In genomic region chr16:1559446-1559975, GRCh38 we compare ENCODE assay signal across 14 cellular contexts. TPM values are rescaled to one million over a fixed set of nuclear protein-coding genes. Genes with fewer than 3 reads are reported as not detected.
DNase-seq lines count a peak whose midpoint lies in the region; ATAC-seq and TF ChIP-seq lines count a peak whose summit lies in the region.
"Had no signal": no experiment of that assay in that cellular context is flagged by ENCODE, and none has a peak within 500 bp of the region (broad histone marks: within the 10 kb centered on the region; RNA-seq: fewer than 3 reads in every experiment).

No MANE protein-coding gene starts in this region.

- H3K27me3 Mint-ChIP-seq in T-helper 2 cell treated with Interferon-gamma antibody and Interleukin-4, amounts not matched to agents 5 μg/mL and 100 μg/mL, for 36 hours (ENCODE audit: low read depth) = no peaks in the 10 kb centered on the region
- no peaks in the 10 kb centered on the region for H3K27me3 Mint-ChIP-seq in central memory CD8-positive, alpha-beta T cell

- H3K27ac ChIP-seq in upper lobe of right lung = peak overlapping the region; percentile 51
- H3K27ac ChIP-seq: pancreas, SJSA1 had no signal

- peak; percentile 34 for DNase-seq in activated naive CD4-positive, alpha-beta T cell treated with Interleukin-2 at 50 U/mL for 16 hours
- DNase-seq in activated naive CD4-positive, alpha-beta T cell treated with anti-CD3 and anti-CD28 coated beads, Interleukin-2, amount 50 U/mL, for 16 hours = no peak
- DNase-seq in T-helper 2 cell treated with Interferon-gamma antibody and Interleukin-4, amounts not matched to agents 5 μg/mL and 100 μg/mL, for 36 hours (ENCODE audit: low spot score) = no peak
- DNase-seq in central memory CD8-positive, alpha-beta T cell (ENCODE audit: low spot score in 2 of 2) = no peak
- no peak for DNase-seq in upper lobe of right lung
- no peak for DNase-seq in NOMO-1 (lab: John Stamatoyannopoulos, UW; ENCODE audit: unreplicated experiment in 2 of 2)
- no peak for DNase-seq in SHP77 (lab: John Stamatoyannopoulos, UW)
- no peak for DNase-seq in NCI-H1105 treated with DMSO at 0.1 percent for 48 hours (lab: John Stamatoyannopoulos, UW)
- DNase-seq: NCI-H2171 treated with DMSO at 0.1 percent for 48 hours, pancreas, spleen, thyroid gland had no signal

- intact Hi-C loops in upper lobe of right lung (cut with DNase I) = loop anchor here (10.0 kb wide), 1 partner anchor 65 kb away; the partner anchor contains the start of gene TELO2

- H3K27me3 ChIP-seq in upper lobe of right lung = no peaks in the 10 kb centered on the region
- H3K27me3 ChIP-seq: pancreas, SJSA1, spleen, thyroid gland had no signal

- H3K36me3 ChIP-seq in upper lobe of right lung = peaks cover 67% of the 10 kb centered on the region
- H3K36me3 ChIP-seq: SJSA1 had no signal

- ATAC-seq in central memory CD8-positive, alpha-beta T cell (replicated peaks; ENCODE audit: extremely low read depth, poor library complexity, severe bottlenecking) = peak; percentile 67
- ATAC-seq in upper lobe of right lung = no peak
- ATAC-seq: pancreas had no signal

- H3K4me3 Mint-ChIP-seq in T-helper 2 cell treated with Interferon-gamma antibody and Interleukin-4, amounts not matched to agents 5 μg/mL and 100 μg/mL, for 36 hours = peak overlapping the region; percentile 12
- H3K4me3 Mint-ChIP-seq in central memory CD8-positive, alpha-beta T cell = no peak overlapping the region

- no peak for TF ChIP-seq CTCF in upper lobe of right lung (IDR thresholded peaks at IDR 0.05)

- no peaks in the 10 kb centered on the region for H3K9me3 Mint-ChIP-seq in T-helper 2 cell treated with Interferon-gamma antibody and Interleukin-4, amounts not matched to agents 5 μg/mL and 100 μg/mL, for 36 hours
- H3K9me3 Mint-ChIP-seq in central memory CD8-positive, alpha-beta T cell = no peaks in the 10 kb centered on the region

- H3K27ac Mint-ChIP-seq in T-helper 2 cell treated with Interferon-gamma antibody and Interleukin-4, amounts not matched to agents 5 μg/mL and 100 μg/mL, for 36 hours = peak overlapping the region; percentile 59
- H3K27ac Mint-ChIP-seq in central memory CD8-positive, alpha-beta T cell (ENCODE audit: low read depth) = no peak overlapping the region

- H3K4me1 ChIP-seq in upper lobe of right lung = no peaks in the 10 kb centered on the region
- H3K4me1 ChIP-seq: pancreas, SJSA1, thyroid gland had no signal

- no peak overlapping the region for H3K4me3 ChIP-seq in upper lobe of right lung
- H3K4me3 ChIP-seq: pancreas, SJSA1, spleen, thyroid gland had no signal

- H3K4me1 Mint-ChIP-seq in T-helper 2 cell treated with Interferon-gamma antibody and Interleukin-4, amounts not matched to agents 5 μg/mL and 100 μg/mL, for 36 hours (ENCODE audit: low read depth) = peaks cover 14% of the 10 kb centered on the region
- H3K4me1 Mint-ChIP-seq in central memory CD8-positive, alpha-beta T cell = peaks cover 21% of the 10 kb centered on the region

- peaks cover 16% of the 10 kb centered on the region for H3K36me3 Mint-ChIP-seq in T-helper 2 cell treated with Interferon-gamma antibody and Interleukin-4, amounts not matched to agents 5 μg/mL and 100 μg/mL, for 36 hours (ENCODE audit: low read depth)
- peaks cover 9% of the 10 kb centered on the region for H3K36me3 Mint-ChIP-seq in central memory CD8-positive, alpha-beta T cell (ENCODE audit: insufficient read depth)

- no peaks in the 10 kb centered on the region for H3K9me3 ChIP-seq in upper lobe of right lung
- H3K9me3 ChIP-seq: pancreas, SJSA1, spleen, thyroid gland had no signal

RNA-seq across cellular contexts. Expression of gene TMEM204, which starts 26.0 kb away (rescaled TPM):
- 69.2 TPM for total RNA-seq in upper lobe of right lung
- total RNA-seq: Daoy had no signal

RNA-seq across cellular contexts. Expression of gene IFT140, which starts 52.4 kb away (rescaled TPM):
- total RNA-seq in upper lobe of right lung = 38.4 TPM

RNA-seq across cellular contexts. Expression of gene CRAMP1, which starts 52.6 kb away (rescaled TPM):
- total RNA-seq in upper lobe of right lung = 21.4 TPM
